Comparison of ENCODE assay signal across 11 cellular contexts in genomic region chr18:37452697-37453385, GRCh38.
DNase-seq lines count a peak whose midpoint lies in the region; ATAC-seq, FAIRE-seq and TF ChIP-seq lines count a peak whose summit lies in the region.
"Had no signal": no experiment of that assay in that cellular context is flagged by ENCODE, and none has a peak within 500 bp of the region (broad histone marks: within the 10 kb centered on the region; RNA-seq: fewer than 3 reads in every experiment).

No MANE protein-coding gene starts in this region.

- ATAC-seq in lower lobe of right lung (peak; percentile 57 to 68), upper lobe of right lung (peak; percentile 66)
- ATAC-seq in stimulated activated naive B cell treated with anti-CD40 and anti-IgM and Interleukin-4, amounts not matched to agents 10 μg/mL and 1 μg/mL and 100 μg/mL, for 72 hours (replicated peaks), result no peak

- peak overlapping the region; percentile 67 for H3K27ac ChIP-seq in lower lobe of right lung
- H3K27ac ChIP-seq in upper lobe of right lung, result peak overlapping the region; percentile 58
- peak overlapping the region in 1 of 2 donors; percentile 43 for H3K27ac ChIP-seq in kidney (ENCODE audit: low read depth in 2 of 2, low read length in 2 of 2)
- H3K27ac ChIP-seq: thyroid gland had no signal

- H3K36me3 ChIP-seq in lower lobe of right lung, result no peaks in the 10 kb centered on the region
- H3K36me3 ChIP-seq in upper lobe of right lung, result no peaks in the 10 kb centered on the region
- no peaks in the 10 kb centered on the region for H3K36me3 ChIP-seq in kidney (ENCODE audit: control insufficient read depth in 1 of 2, insufficient read depth in 2 of 2, low read length in 2 of 2)
- H3K36me3 ChIP-seq: thyroid gland had no signal

- no peak for TF ChIP-seq CTCF in brain (conservative IDR thresholded peaks at IDR 0.05)
- TF ChIP-seq CTCF in lower lobe of right lung (IDR thresholded peaks at IDR 0.05), result no peak
- no peak for TF ChIP-seq CTCF in upper lobe of right lung (IDR thresholded peaks at IDR 0.05)
- TF ChIP-seq CTCF in kidney (IDR thresholded peaks at IDR 0.05; ENCODE audit: borderline replicate concordance, extremely low read depth, insufficient read depth), result no peak

- peak overlapping the region in 1 of 5 experiments; percentile 13 for H3K4me3 Mint-ChIP-seq in brain
- H3K4me3 Mint-ChIP-seq in stimulated activated naive B cell treated with anti-CD40 and anti-IgM and Interleukin-4, amounts not matched to agents 10 μg/mL and 1 μg/mL and 100 μg/mL, for 72 hours, result no peak overlapping the region

- no peak for FAIRE-seq in kidney (lab: Jason Lieb, UNC)

- DNase-seq in NCI-H2196 (lab: John Stamatoyannopoulos, UW; ENCODE audit: unreplicated experiment) (peak; percentile 5), NCI-H2196 treated with DMSO at 0.1 percent for 48 hours (lab: John Stamatoyannopoulos, UW; ENCODE audit: unreplicated experiment) (no peak), lower lobe of right lung (no peak), upper lobe of right lung (no peak), kidney (no peak), HuH-7 (ENCODE audit: low spot score) (no peak)
- no peak for DNase-seq in stimulated activated naive B cell treated with anti-CD40 and anti-IgM and Interleukin-4, amounts not matched to agents 10 μg/mL and 1 μg/mL and 100 μg/mL, for 72 hours
- DNase-seq: amygdala, SHP77, thyroid gland had no signal

- H3K27me3 ChIP-seq in lower lobe of right lung (ENCODE audit: low read depth), result no peaks in the 10 kb centered on the region
- no peaks in the 10 kb centered on the region for H3K27me3 ChIP-seq in upper lobe of right lung
- H3K27me3 ChIP-seq: thyroid gland had no signal

- peaks cover 11% of the 10 kb centered on the region for H3K27me3 Mint-ChIP-seq in brain
- peaks cover 4 to 5% of the 10 kb centered on the region in 2 donors for H3K27me3 Mint-ChIP-seq in stimulated activated naive B cell treated with anti-CD40 and anti-IgM and Interleukin-4, amounts not matched to agents 10 μg/mL and 1 μg/mL and 100 μg/mL, for 72 hours

- peaks cover 67% of the 10 kb centered on the region for H3K4me1 Mint-ChIP-seq in brain
- no peaks in the 10 kb centered on the region for H3K4me1 Mint-ChIP-seq in stimulated activated naive B cell treated with anti-CD40 and anti-IgM and Interleukin-4, amounts not matched to agents 10 μg/mL and 1 μg/mL and 100 μg/mL, for 72 hours

- no peaks in the 10 kb centered on the region for H3K9me3 Mint-ChIP-seq in brain
- peaks cover 0 to 4% of the 10 kb centered on the region in 2 donors for H3K9me3 Mint-ChIP-seq in stimulated activated naive B cell treated with anti-CD40 and anti-IgM and Interleukin-4, amounts not matched to agents 10 μg/mL and 1 μg/mL and 100 μg/mL, for 72 hours

- no peak overlapping the region for H3K9ac ChIP-seq in kidney (ENCODE audit: low read length in 2 of 2)

- H3K4me3 ChIP-seq in lower lobe of right lung (no peak overlapping the region), upper lobe of right lung (no peak overlapping the region), kidney (ENCODE audit: low read length in 2 of 2) (no peak overlapping the region)
- H3K4me3 ChIP-seq: thyroid gland had no signal

- intact Hi-C loops in lower lobe of right lung (cut with DNase I) (no loop called here), upper lobe of right lung (cut with DNase I) (no loop called here), kidney (cut with DNase I) (no loop called here)

- no peaks in the 10 kb centered on the region for H3K36me3 Mint-ChIP-seq in brain
- no peaks in the 10 kb centered on the region for H3K36me3 Mint-ChIP-seq in stimulated activated naive B cell treated with anti-CD40 and anti-IgM and Interleukin-4, amounts not matched to agents 10 μg/mL and 1 μg/mL and 100 μg/mL, for 72 hours

- peak overlapping the region; percentile 54 to 95 (median 73) for H3K27ac Mint-ChIP-seq in brain
- no peak overlapping the region for H3K27ac Mint-ChIP-seq in stimulated activated naive B cell treated with anti-CD40 and anti-IgM and Interleukin-4, amounts not matched to agents 10 μg/mL and 1 μg/mL and 100 μg/mL, for 72 hours

- no peaks in the 10 kb centered on the region for H3K9me3 ChIP-seq in lower lobe of right lung
- H3K9me3 ChIP-seq in upper lobe of right lung, result no peaks in the 10 kb centered on the region
- H3K9me3 ChIP-seq in kidney (ENCODE audit: control insufficient read depth in 1 of 2, low read length in 2 of 2), result no peaks in the 10 kb centered on the region
- H3K9me3 ChIP-seq: thyroid gland had no signal

- H3K4me1 ChIP-seq in lower lobe of right lung, result peaks cover 19% of the 10 kb centered on the region
- H3K4me1 ChIP-seq in upper lobe of right lung, result peaks cover 23% of the 10 kb centered on the region
- peaks cover 5 to 7% of the 10 kb centered on the region in 2 donors for H3K4me1 ChIP-seq in kidney (ENCODE audit: control insufficient read depth in 1 of 2, insufficient read depth in 1 of 2, low read depth in 1 of 2, low read length in 2 of 2)
- H3K4me1 ChIP-seq: thyroid gland had no signal

Comparison
In these comparisons a context has a peak if more than half of its experiments do, and no peak if none do; other contexts are left out.
1. ATAC-seq: peak in lower lobe of right lung (2 of 2) and upper lobe of right lung (single experiment); none in stimulated activated naive B cell treated with anti-CD40 and anti-IgM and Interleukin-4, amounts not matched to agents 10 μg/mL and 1 μg/mL and 100 μg/mL, for 72 hours (0 of 2).